Comparison of ENCODE assay signal across 19 cellular contexts in genomic region chr2:134790487-134790886, GRCh38. TPM values are rescaled to one million over a fixed set of nuclear protein-coding genes. Genes with fewer than 3 reads are reported as not detected.
A peak's percentile ranks its signal among the peaks of the same experiment; 100 is the strongest.
DNase-seq lines count a peak whose midpoint lies in the region; TF ChIP-seq lines count a peak whose summit lies in the region.
"Had no signal": no experiment of that assay in that cellular context is flagged by ENCODE, and none has a peak within 500 bp of the region (broad histone marks: within the 10 kb centered on the region; RNA-seq: fewer than 3 reads in every experiment).

No MANE protein-coding gene starts in this region.

- H3K27me3 ChIP-seq in Loucy (ENCODE audit: insufficient read depth, low read length, poor library complexity, severe bottlenecking) (no peaks in the 10 kb centered on the region), spleen (replicated peaks in 1 of 7) (no peaks in the 10 kb centered on the region)
- H3K27me3 ChIP-seq: left lung, thyroid gland had no signal

- H3K4me1 ChIP-seq in Loucy (ENCODE audit: insufficient read depth, low read length, poor library complexity, severe bottlenecking) (no peaks in the 10 kb centered on the region), spleen (no peaks in the 10 kb centered on the region)
- H3K4me1 ChIP-seq: left lung, thyroid gland had no signal

- TF ChIP-seq POLR2A in spleen (IDR thresholded peaks at IDR 0.05): no peak

- H3K27ac ChIP-seq in spleen: no peak overlapping the region
- H3K27ac ChIP-seq: left lung, SK-N-MC, thyroid gland had no signal

- no peak overlapping the region for H3K4me2 ChIP-seq in Loucy (ENCODE audit: low read depth, low read length, poor library complexity, severe bottlenecking)

- intact Hi-C loops in activated T-helper 2 cell treated with anti-CD3 and anti-CD28 coated beads, Interferon-gamma antibody, Interleukin-2, Interleukin-4, amounts not matched to agents 10 μg/mL and 5 μg/mL and 100 μg/mL, durations not matched to agents 14 hours and 24 hours and 36 hours (cut with micrococcal nuclease): no loop called here
- intact Hi-C loops in spleen (cut with DNase I; ENCODE audit: low total_unique reads): no loop called here

- H3K27me3 Mint-ChIP-seq in endothelial cell (ENCODE audit: unreplicated experiment): peaks cover 2% of the 10 kb centered on the region
- H3K27me3 Mint-ChIP-seq in activated T-helper 2 cell treated with anti-CD3 and anti-CD28 coated beads, Interferon-gamma antibody, Interleukin-2, Interleukin-4, amounts not matched to agents 10 μg/mL and 5 μg/mL and 100 μg/mL, durations not matched to agents 14 hours and 24 hours and 36 hours (ENCODE audit: low read depth): peaks cover 8% of the 10 kb centered on the region
- H3K27me3 Mint-ChIP-seq: activated CD4-positive, alpha-beta T cell treated with anti-CD3 and anti-CD28 coated beads, Interleukin-2, amount 10 ng/mL, durations not matched to agents 24 days and 14 days had no signal

- no peaks in the 10 kb centered on the region for H3K9me3 Mint-ChIP-seq in endothelial cell (ENCODE audit: unreplicated experiment)
- H3K9me3 Mint-ChIP-seq in activated T-helper 2 cell treated with anti-CD3 and anti-CD28 coated beads, Interferon-gamma antibody, Interleukin-2, Interleukin-4, amounts not matched to agents 10 μg/mL and 5 μg/mL and 100 μg/mL, durations not matched to agents 14 hours and 24 hours and 36 hours: no peaks in the 10 kb centered on the region
- H3K9me3 Mint-ChIP-seq: activated CD4-positive, alpha-beta T cell treated with anti-CD3 and anti-CD28 coated beads, Interleukin-2, amount 10 ng/mL, durations not matched to agents 24 days and 14 days; activated naive CD4-positive, alpha-beta T cell treated with anti-CD3 and anti-CD28 coated beads, Interleukin-2, amount 50 U/mL, for 72 hours had no signal

- no peak overlapping the region for H3K27ac Mint-ChIP-seq in endothelial cell (ENCODE audit: unreplicated experiment)
- no peak overlapping the region for H3K27ac Mint-ChIP-seq in activated T-helper 2 cell treated with anti-CD3 and anti-CD28 coated beads, Interferon-gamma antibody, Interleukin-2, Interleukin-4, amounts not matched to agents 10 μg/mL and 5 μg/mL and 100 μg/mL, durations not matched to agents 14 hours and 24 hours and 36 hours
- H3K27ac Mint-ChIP-seq: activated CD4-positive, alpha-beta T cell treated with anti-CD3 and anti-CD28 coated beads, Interleukin-2, amount 10 ng/mL, durations not matched to agents 24 days and 14 days; activated naive CD4-positive, alpha-beta T cell treated with anti-CD3 and anti-CD28 coated beads, Interleukin-2, amount 50 U/mL, for 72 hours; CD4-positive, CD25-positive, alpha-beta regulatory T cell had no signal

- H3K4me3 ChIP-seq in Loucy (ENCODE audit: low read length, poor library complexity, severe bottlenecking): no peak overlapping the region
- no peak overlapping the region for H3K4me3 ChIP-seq in retinal pigment epithelial cell (ENCODE audit: low read length)
- no peak overlapping the region for H3K4me3 ChIP-seq in spleen
- H3K4me3 ChIP-seq: left lung, SK-N-MC, thyroid gland had no signal

- peak; percentile 39; the same call in 1 of the 2 replicates for TF ChIP-seq CTCF in Loucy (conservative IDR thresholded peaks at IDR 0.05; ENCODE audit: low read length)
- TF ChIP-seq CTCF in endothelial cell (IDR thresholded peaks at IDR 0.05; ENCODE audit: unreplicated experiment): peak; percentile 29
- peak; percentile 2 for TF ChIP-seq CTCF in retinal pigment epithelial cell (conservative IDR thresholded peaks at IDR 0.05; ENCODE audit: low read depth, low read length)
- no peak for TF ChIP-seq CTCF in spleen (IDR thresholded peaks at IDR 0.05 in 8 of 11, conservative IDR thresholded peaks at IDR 0.05 in 3 of 11)

- H3K36me3 ChIP-seq in Loucy (ENCODE audit: insufficient read depth, low read length) (no peaks in the 10 kb centered on the region), spleen (no peaks in the 10 kb centered on the region)
- H3K36me3 ChIP-seq: left lung, thyroid gland had no signal

- H3K9me2 ChIP-seq in Loucy (replicated peaks; ENCODE audit: low read depth, low read length): no peaks in the 10 kb centered on the region

- H3K9ac ChIP-seq in Loucy (ENCODE audit: low read depth, low read length, poor library complexity, severe bottlenecking): no peak overlapping the region

- no peak overlapping the region for H3K4me3 Mint-ChIP-seq in endothelial cell (ENCODE audit: unreplicated experiment)
- H3K4me3 Mint-ChIP-seq in activated T-helper 2 cell treated with anti-CD3 and anti-CD28 coated beads, Interferon-gamma antibody, Interleukin-2, Interleukin-4, amounts not matched to agents 10 μg/mL and 5 μg/mL and 100 μg/mL, durations not matched to agents 14 hours and 24 hours and 36 hours (ENCODE audit: low read depth): no peak overlapping the region
- H3K4me3 Mint-ChIP-seq: activated CD4-positive, alpha-beta T cell treated with anti-CD3 and anti-CD28 coated beads, Interleukin-2, amount 10 ng/mL, durations not matched to agents 24 days and 14 days; CD4-positive, CD25-positive, alpha-beta regulatory T cell had no signal

- WGBS in spleen, 5 donors: 90 to 97% (median 93%) methylated on average over 3 of the region's 3 CpGs

- H3K4me1 Mint-ChIP-seq in endothelial cell (ENCODE audit: unreplicated experiment): no peaks in the 10 kb centered on the region
- no peaks in the 10 kb centered on the region for H3K4me1 Mint-ChIP-seq in activated T-helper 2 cell treated with anti-CD3 and anti-CD28 coated beads, Interferon-gamma antibody, Interleukin-2, Interleukin-4, amounts not matched to agents 10 μg/mL and 5 μg/mL and 100 μg/mL, durations not matched to agents 14 hours and 24 hours and 36 hours (ENCODE audit: low read depth)
- H3K4me1 Mint-ChIP-seq: activated CD4-positive, alpha-beta T cell treated with anti-CD3 and anti-CD28 coated beads, Interleukin-2, amount 10 ng/mL, durations not matched to agents 24 days and 14 days; CD4-positive, CD25-positive, alpha-beta regulatory T cell had no signal

- no peaks in the 10 kb centered on the region for H3K79me2 ChIP-seq in Loucy (ENCODE audit: insufficient read depth, low read length)

- no peaks in the 10 kb centered on the region for H3F3A ChIP-seq in Loucy (ENCODE audit: low read depth)

- no peaks in the 10 kb centered on the region for H4K20me1 ChIP-seq in Loucy (ENCODE audit: insufficient read depth, low read length, poor library complexity, severe bottlenecking)

- no peak overlapping the region for H2AFZ ChIP-seq in Loucy (ENCODE audit: low read length)

- DNase-seq in DMS53 (lab: John Stamatoyannopoulos, UW) (peak; percentile 6), DMS53 treated with DMSO at 0.1 percent for 48 hours (lab: John Stamatoyannopoulos, UW; ENCODE audit: unreplicated experiment) (no peak), endothelial cell (ENCODE audit: low spot score) (no peak), retinal pigment epithelial cell (ENCODE audit: low read depth) (no peak), GM19240 (ENCODE audit: insufficient read length, low spot score) (no peak), spleen (no peak)
- no peak for DNase-seq in activated T-helper 2 cell treated with anti-CD3 and anti-CD28 coated beads, Interferon-gamma antibody, Interleukin-2, Interleukin-4, amounts not matched to agents 10 μg/mL and 5 μg/mL and 100 μg/mL, durations not matched to agents 14 hours and 24 hours and 36 hours (ENCODE audit: low spot score)
- DNase-seq: 8988T; activated CD4-positive, alpha-beta T cell treated with anti-CD3 and anti-CD28 coated beads, Interleukin-2, amount 10 ng/mL, durations not matched to agents 24 days and 14 days; CD4-positive, CD25-positive, alpha-beta regulatory T cell; DMS79 treated with DMSO at 0.1 percent for 48 hours; GOT3; left lung; NCI-H187; NCI-H510A; thyroid gland had no signal

- H3K9me3 ChIP-seq in Loucy (ENCODE audit: insufficient read depth, low read depth, low read length) (no peaks in the 10 kb centered on the region), spleen (no peaks in the 10 kb centered on the region)
- H3K9me3 ChIP-seq: left lung, thyroid gland had no signal

- H3K36me3 Mint-ChIP-seq in endothelial cell (ENCODE audit: low read depth, unreplicated experiment): no peaks in the 10 kb centered on the region
- no peaks in the 10 kb centered on the region for H3K36me3 Mint-ChIP-seq in activated T-helper 2 cell treated with anti-CD3 and anti-CD28 coated beads, Interferon-gamma antibody, Interleukin-2, Interleukin-4, amounts not matched to agents 10 μg/mL and 5 μg/mL and 100 μg/mL, durations not matched to agents 14 hours and 24 hours and 36 hours (ENCODE audit: low read depth)
- H3K36me3 Mint-ChIP-seq: activated naive CD4-positive, alpha-beta T cell treated with anti-CD3 and anti-CD28 coated beads, Interleukin-2, amount 50 U/mL, for 72 hours; CD4-positive, CD25-positive, alpha-beta regulatory T cell had no signal

RNA-seq across cellular contexts. Expression of gene ACMSD, which starts 47.9 kb away (rescaled TPM):
- total RNA-seq in endothelial cell (ENCODE audit: unreplicated experiment) (not detected), spleen (not detected)
- total RNA-seq in activated T-helper 2 cell treated with anti-CD3 and anti-CD28 coated beads, Interferon-gamma antibody, Interleukin-2, Interleukin-4, amounts not matched to agents 10 μg/mL and 5 μg/mL and 100 μg/mL, durations not matched to agents 14 hours and 24 hours and 36 hours: not detected in 2 replicates
- polyA plus RNA-seq in spleen: not detected
- total RNA-seq: activated CD4-positive, alpha-beta T cell treated with anti-CD3 and anti-CD28 coated beads, Interleukin-2, amount 10 ng/mL, durations not matched to agents 24 days and 14 days; activated naive CD4-positive, alpha-beta T cell treated with anti-CD3 and anti-CD28 coated beads, Interleukin-2, amount 50 U/mL, for 72 hours; CD4-positive, CD25-positive, alpha-beta regulatory T cell; left lung had no signal
- polyA plus RNA-seq: CD4-positive, CD25-positive, alpha-beta regulatory T cell had no signal

Comparison
In these comparisons a context has a peak if more than half of its experiments do, and no peak if none do; other contexts are left out.
1. CTCF ChIP-seq: peak in Loucy (single experiment), endothelial cell (single experiment) and retinal pigment epithelial cell (single experiment); none in spleen (0 of 11).